In genomic region chr4:55853484-55854046, GRCh38 we compare ENCODE assay signal across 1 cellular context.
TF ChIP-seq lines count a peak whose summit lies in the region.

A gene with protein sequence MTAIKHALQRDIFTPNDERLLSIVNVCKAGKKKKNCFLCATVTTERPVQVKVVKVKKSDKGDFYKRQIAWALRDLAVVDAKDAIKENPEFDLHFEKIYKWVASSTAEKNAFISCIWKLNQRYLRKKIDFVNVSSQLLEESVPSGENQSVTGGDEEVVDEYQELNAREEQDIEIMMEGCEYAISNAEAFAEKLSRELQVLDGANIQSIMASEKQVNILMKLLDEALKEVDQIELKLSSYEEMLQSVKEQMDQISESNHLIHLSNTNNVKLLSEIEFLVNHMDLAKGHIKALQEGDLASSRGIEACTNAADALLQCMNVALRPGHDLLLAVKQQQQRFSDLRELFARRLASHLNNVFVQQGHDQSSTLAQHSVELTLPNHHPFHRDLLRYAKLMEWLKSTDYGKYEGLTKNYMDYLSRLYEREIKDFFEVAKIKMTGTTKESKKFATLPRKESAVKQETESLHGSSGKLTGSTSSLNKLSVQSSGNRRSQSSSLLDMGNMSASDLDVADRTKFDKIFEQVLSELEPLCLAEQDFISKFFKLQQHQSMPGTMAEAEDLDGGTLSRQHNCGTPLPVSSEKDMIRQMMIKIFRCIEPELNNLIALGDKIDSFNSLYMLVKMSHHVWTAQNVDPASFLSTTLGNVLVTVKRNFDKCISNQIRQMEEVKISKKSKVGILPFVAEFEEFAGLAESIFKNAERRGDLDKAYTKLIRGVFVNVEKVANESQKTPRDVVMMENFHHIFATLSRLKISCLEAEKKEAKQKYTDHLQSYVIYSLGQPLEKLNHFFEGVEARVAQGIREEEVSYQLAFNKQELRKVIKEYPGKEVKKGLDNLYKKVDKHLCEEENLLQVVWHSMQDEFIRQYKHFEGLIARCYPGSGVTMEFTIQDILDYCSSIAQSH (plus strand): TSS chr4:55853648. CDS start chr4:55858324, 4,676 bp downstream.

TF ChIP-seq in HepG2, 621 proteins besides CTCF, POLR2A, EP300 and RAD21 (continued from another document):
- peak; percentile 50; the same call in 1 of the 2 replicates for TF ChIP-seq UBTF (CRISPR knock-in tag; IDR thresholded peaks at IDR 0.05)
- no peak for TF ChIP-seq ZNF747 (CRISPR knock-in tag; IDR thresholded peaks at IDR 0.05; ENCODE audit: borderline replicate concordance)
- no peak for TF ChIP-seq TCF7 (IDR thresholded peaks at IDR 0.05; ENCODE audit: low read depth)
- TF ChIP-seq GABPB1 (CRISPR knock-in tag; IDR thresholded peaks at IDR 0.05): peak; percentile 98
- TF ChIP-seq SMYD3 (CRISPR knock-in tag; IDR thresholded peaks at IDR 0.05): no peak
- TF ChIP-seq, protein P1, sequence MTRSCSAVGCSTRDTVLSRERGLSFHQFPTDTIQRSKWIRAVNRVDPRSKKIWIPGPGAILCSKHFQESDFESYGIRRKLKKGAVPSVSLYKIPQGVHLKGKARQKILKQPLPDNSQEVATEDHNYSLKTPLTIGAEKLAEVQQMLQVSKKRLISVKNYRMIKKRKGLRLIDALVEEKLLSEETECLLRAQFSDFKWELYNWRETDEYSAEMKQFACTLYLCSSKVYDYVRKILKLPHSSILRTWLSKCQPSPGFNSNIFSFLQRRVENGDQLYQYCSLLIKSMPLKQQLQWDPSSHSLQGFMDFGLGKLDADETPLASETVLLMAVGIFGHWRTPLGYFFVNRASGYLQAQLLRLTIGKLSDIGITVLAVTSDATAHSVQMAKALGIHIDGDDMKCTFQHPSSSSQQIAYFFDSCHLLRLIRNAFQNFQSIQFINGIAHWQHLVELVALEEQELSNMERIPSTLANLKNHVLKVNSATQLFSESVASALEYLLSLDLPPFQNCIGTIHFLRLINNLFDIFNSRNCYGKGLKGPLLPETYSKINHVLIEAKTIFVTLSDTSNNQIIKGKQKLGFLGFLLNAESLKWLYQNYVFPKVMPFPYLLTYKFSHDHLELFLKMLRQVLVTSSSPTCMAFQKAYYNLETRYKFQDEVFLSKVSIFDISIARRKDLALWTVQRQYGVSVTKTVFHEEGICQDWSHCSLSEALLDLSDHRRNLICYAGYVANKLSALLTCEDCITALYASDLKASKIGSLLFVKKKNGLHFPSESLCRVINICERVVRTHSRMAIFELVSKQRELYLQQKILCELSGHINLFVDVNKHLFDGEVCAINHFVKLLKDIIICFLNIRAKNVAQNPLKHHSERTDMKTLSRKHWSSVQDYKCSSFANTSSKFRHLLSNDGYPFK (CRISPR knock-in tag; IDR thresholded peaks at IDR 0.05; ENCODE audit: borderline replicate concordance): peak; percentile 74; the same call in 1 of the 2 replicates
